ENCODE assay signal across 9 cellular contexts in the genomic region with DNA sequence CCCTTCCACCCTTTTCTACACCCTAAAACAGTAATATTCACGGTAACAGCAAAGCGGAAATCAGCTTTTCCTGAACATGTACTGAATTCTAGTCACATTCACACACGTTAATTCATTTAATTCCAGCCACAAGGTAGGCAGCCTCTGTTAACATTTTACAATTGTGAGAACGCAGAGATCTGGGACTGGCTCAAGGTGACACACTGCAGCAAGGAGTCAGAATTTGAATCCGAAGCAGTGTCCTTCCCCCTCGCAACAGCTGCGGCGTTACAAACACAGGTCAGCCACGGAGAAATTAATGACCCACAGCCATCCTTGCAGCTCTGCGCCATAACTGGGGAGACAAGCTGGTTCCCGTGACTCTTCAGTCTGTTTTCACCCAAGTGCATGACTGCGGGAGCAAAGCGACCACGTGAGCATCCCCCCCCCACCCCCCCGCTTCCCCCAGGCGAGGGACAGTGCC. TPM values are rescaled to one million over a fixed set of nuclear protein-coding genes. Genes with fewer than 3 reads are reported as not detected.
DNase-seq lines count a peak whose midpoint lies in the region; ATAC-seq, FAIRE-seq and TF ChIP-seq lines count a peak whose summit lies in the region.
"Had no signal": no experiment of that assay in that cellular context is flagged by ENCODE, and none has a peak within 500 bp of the region (broad histone marks: within the 10 kb centered on the region; RNA-seq: fewer than 3 reads in every experiment).

No MANE protein-coding gene starts in this region.

- H3K36me3 Mint-ChIP-seq in activated T-cell treated with anti-CD3 and anti-CD28 coated beads, Interleukin-2, amount 50 U/mL, for 4 hours (ENCODE audit: insufficient read depth) = peaks cover 27% of the 10 kb centered on the region

- BruUV-seq in endothelial cell of umbilical vein (replicated peaks; lab: Mats Ljungman, UMichigan) = TSS peak; percentile 67

- no peaks in the 10 kb centered on the region for H3K9me1 ChIP-seq in endothelial cell of umbilical vein (replicated peaks; ENCODE audit: control insufficient read depth, extremely low read depth, insufficient read depth, low read length)

- no peaks in the 10 kb centered on the region for H3K27me3 Mint-ChIP-seq in activated T-cell treated with anti-CD3 and anti-CD28 coated beads, Interleukin-2, amount 50 U/mL, for 4 hours (ENCODE audit: low read depth)

- H3K36me3 ChIP-seq in RWPE2 (ENCODE audit: low read depth) (peaks cover 37% of the 10 kb centered on the region), endothelial cell of umbilical vein (ENCODE audit: control insufficient read depth in 2 of 2, extremely low read depth in 1 of 2, insufficient read depth in 2 of 2, low read length in 2 of 2) (peaks cover 0 to 25% of the 10 kb centered on the region in 2 experiments), neural cell (ENCODE audit: insufficient read depth, low read length) (peaks cover 7% of the 10 kb centered on the region)

- H3K4me3 Mint-ChIP-seq in activated T-cell treated with anti-CD3 and anti-CD28 coated beads, Interleukin-2, amount 50 U/mL, for 4 hours = peak overlapping the region; percentile 85

- ATAC-seq in activated T-cell treated with anti-CD3 and anti-CD28 coated beads, Interleukin-2, amount 50 U/mL, for 4 hours = peak in 1 of 2 donors; percentile 1
- ATAC-seq in RWPE2 (ENCODE audit: low read depth) (peak; percentile 2), HG03097 (IDR thresholded peaks at IDR 0.05; ENCODE audit: low FRiP score, unreplicated experiment) (no peak)

- no peaks in the 10 kb centered on the region for H3K9me3 ChIP-seq in RWPE2 (ENCODE audit: severe bottlenecking)
- H3K9me3 ChIP-seq in endothelial cell of umbilical vein (replicated peaks; ENCODE audit: control insufficient read depth, insufficient read depth, low read length) = no peaks in the 10 kb centered on the region
- no peaks in the 10 kb centered on the region for H3K9me3 ChIP-seq in neural cell (ENCODE audit: low read length)

- H3K27ac ChIP-seq in RWPE2 (ENCODE audit: poor library complexity, severe bottlenecking) = peak overlapping the region; percentile 98
- peak overlapping the region; percentile 77 for H3K27ac ChIP-seq in endothelial cell of umbilical vein (ENCODE audit: insufficient read depth, low read depth, low read length)
- peak overlapping the region; percentile 51 for H3K27ac ChIP-seq in neural cell (ENCODE audit: low read length)

- H3K4me1 ChIP-seq in RWPE2 (ENCODE audit: insufficient read depth, poor library complexity, severe bottlenecking) (peaks cover 55% of the 10 kb centered on the region), endothelial cell of umbilical vein (ENCODE audit: control insufficient read depth, extremely low read depth, insufficient read depth, low read length) (peaks cover 76% of the 10 kb centered on the region)

- POLR2A ChIA-PET in endothelial cell of umbilical vein (lab: Charles Lee) = interaction anchor here (0.6 to 3.6 kb wide), 8 partner anchors 13 to 1253 kb away, joined by 3 to 43 read pairs (median 4); no protein-coding TSS in a partner anchor

- no peaks in the 10 kb centered on the region for H3F3A ChIP-seq in neural cell (ENCODE audit: insufficient read depth, low read length, poor library complexity, severe bottlenecking)

- peak overlapping the region; percentile 92 for H3K4me2 ChIP-seq in endothelial cell of umbilical vein (ENCODE audit: insufficient read depth, low read length)
- peak overlapping the region; percentile 84 for H3K4me2 ChIP-seq in neural cell (ENCODE audit: low read length)

- H3K4me3 ChIP-seq in RWPE2 (ENCODE audit: severe bottlenecking) (peak overlapping the region; percentile 84), endothelial cell of umbilical vein (replicated peaks in 1 of 3; ENCODE audit: insufficient read depth in 1 of 3, low read depth in 1 of 3, low read length in 3 of 3) (peak overlapping the region; percentile 63 to 90 (median 81)), neural cell (ENCODE audit: low read length) (peak overlapping the region; percentile 93)

- H3K79me2 ChIP-seq in endothelial cell of umbilical vein (ENCODE audit: control insufficient read depth, insufficient read depth, low read length) (peaks cover 55% of the 10 kb centered on the region), neural cell (replicated peaks; ENCODE audit: insufficient read depth, low read length) (peaks cover 33% of the 10 kb centered on the region)

- dilution Hi-C loops in endothelial cell of umbilical vein (cut with MboI; ENCODE audit: extremely low pct_ligation_motif_present, low sequenced_read_pairs) = no loop called here

- H3K9me3 Mint-ChIP-seq in activated T-cell treated with anti-CD3 and anti-CD28 coated beads, Interleukin-2, amount 50 U/mL, for 4 hours = no peaks in the 10 kb centered on the region

- TF ChIP-seq EP300 in neural cell (conservative IDR thresholded peaks at IDR 0.05; ENCODE audit: poor library complexity, severe bottlenecking) = no peak

- TF ChIP-seq POLR2A in endothelial cell of umbilical vein (IDR thresholded peaks at IDR 0.05; ENCODE audit: low read depth, low read length) = no peak

- intact Hi-C loops in endothelial cell of umbilical vein (cut with micrococcal nuclease) = loop anchor here (1.0 kb wide), 6 partner anchors 14 to 81 kb away; a partner anchor contains a TSS

- no peak for TF ChIP-seq CTCF in RWPE2 (IDR thresholded peaks at IDR 0.05; ENCODE audit: poor library complexity, severe bottlenecking)
- no peak for TF ChIP-seq CTCF in endothelial cell of umbilical vein (IDR thresholded peaks at IDR 0.05; ENCODE audit: extremely low read depth in 1 of 2, insufficient read depth in 1 of 2, low read depth in 1 of 2, low read length in 2 of 2)
- TF ChIP-seq CTCF in neural cell (IDR thresholded peaks at IDR 0.05; ENCODE audit: poor library complexity, severe bottlenecking) = no peak

- H4K20me1 ChIP-seq in endothelial cell of umbilical vein (replicated peaks; ENCODE audit: control insufficient read depth, extremely low read depth, insufficient read depth, low read length) (peaks cover 6% of the 10 kb centered on the region), neural cell (ENCODE audit: insufficient read depth) (no peaks in the 10 kb centered on the region)

- no peaks in the 10 kb centered on the region for H3K9me2 ChIP-seq in neural cell (ENCODE audit: insufficient read depth, low read length)

- H3K9ac ChIP-seq in endothelial cell of umbilical vein (replicated peaks; ENCODE audit: extremely low read depth, insufficient read depth, low read length) (peak overlapping the region; percentile 96), neural cell (ENCODE audit: low read length) (peak overlapping the region; percentile 73)

- H3K27me3 ChIP-seq in RWPE2 (ENCODE audit: insufficient read depth, poor library complexity, severe bottlenecking) (no peaks in the 10 kb centered on the region), endothelial cell of umbilical vein (ENCODE audit: control insufficient read depth in 2 of 2, insufficient read depth in 2 of 2, low read length in 2 of 2) (no peaks in the 10 kb centered on the region), neural cell (ENCODE audit: insufficient read depth, low read depth, low read length) (no peaks in the 10 kb centered on the region)

- CTCF ChIA-PET in endothelial cell of umbilical vein (lab: Charles Lee) = interaction anchor here (1.0 to 6.1 kb wide), 14 partner anchors 10 to 81 kb away, joined by 3 to 92 read pairs (median 6); no protein-coding TSS in a partner anchor

- FAIRE-seq in endothelial cell of umbilical vein (lab: Jason Lieb, UNC) = peak; percentile 64
- FAIRE-seq: islet of Langerhans had no signal

- DNase-seq in activated T-cell treated with anti-CD3 and anti-CD28 coated beads, Interleukin-2, amount 50 U/mL, for 4 hours = no peak
- DNase-seq in activated T-cell treated with anti-CD3 and anti-CD28 coated beads, Interleukin-2, amount 50 U/mL, for 1 hour = no peak
- DNase-seq in RWPE2 (ENCODE audit: low spot score) = no peak
- peak; percentile 66 for DNase-seq in endothelial cell of umbilical vein (ENCODE audit: low read depth, low spot score)
- DNase-seq in NCI-H1436 (lab: John Stamatoyannopoulos, UW) = no peak
- DNase-seq in H4 (ENCODE audit: low spot score) = no peak

- H3K4me1 Mint-ChIP-seq in activated T-cell treated with anti-CD3 and anti-CD28 coated beads, Interleukin-2, amount 50 U/mL, for 4 hours (ENCODE audit: low read depth) = peaks cover 52% of the 10 kb centered on the region

- no peak for TF ChIP-seq RAD21 in neural cell (conservative IDR thresholded peaks at IDR 0.05)

- H2AFZ ChIP-seq in endothelial cell of umbilical vein (ENCODE audit: low read depth, low read length) (peak overlapping the region; percentile 56), neural cell (ENCODE audit: low read depth, low read length) (peak overlapping the region; percentile 51)

TF ChIP-seq in endothelial cell of umbilical vein, 7 proteins besides CTCF, POLR2A, EP300 and RAD21:
- TF ChIP-seq, protein P1, sequence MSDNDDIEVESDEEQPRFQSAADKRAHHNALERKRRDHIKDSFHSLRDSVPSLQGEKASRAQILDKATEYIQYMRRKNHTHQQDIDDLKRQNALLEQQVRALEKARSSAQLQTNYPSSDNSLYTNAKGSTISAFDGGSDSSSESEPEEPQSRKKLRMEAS (IDR thresholded peaks at IDR 0.05; ENCODE audit: insufficient read depth, insufficient read length) = peak; percentile 11
- no peak for TF ChIP-seq FOS (IDR thresholded peaks at IDR 0.05; ENCODE audit: borderline replicate concordance, insufficient read depth, low read length)

TF ChIP-seq in neural cell, 6 proteins besides CTCF, POLR2A, EP300 and RAD21:
- TF ChIP-seq SMC3 (conservative IDR thresholded peaks at IDR 0.05; ENCODE audit: poor library complexity) (no peak), EZH2 (IDR thresholded peaks at IDR 0.05; ENCODE audit: borderline replicate concordance, insufficient read depth, low read length, poor library complexity, severe bottlenecking) (no peak), TAF1 (IDR thresholded peaks at IDR 0.05; ENCODE audit: low read depth) (no peak)

RNA-seq across cellular contexts. Expression of a gene that starts 0.8 kb away (rescaled TPM):
- 10 to 100 TPM; 68.2 to 79.7 (median 71.6) TPM for total RNA-seq in activated T-cell treated with anti-CD3 and anti-CD28 coated beads, Interleukin-2, amount 50 U/mL, for 4 hours
- 141 and 149 TPM in 2 replicates for total RNA-seq in endothelial cell of umbilical vein
- 47.0 and 52.7 TPM in 2 replicates for polyA plus RNA-seq in endothelial cell of umbilical vein
- 44.5 and 45.5 TPM in 2 replicates for polyA plus RNA-seq in endothelial cell of umbilical vein (2011; cell fraction: cytosol; rRNA removed)
- polyA plus RNA-seq in endothelial cell of umbilical vein (2011; cell fraction: nucleus; rRNA removed) = 146 and 166 TPM in 2 replicates
- polyA plus RNA-seq in endothelial cell of umbilical vein (2012) = 88.7 and 117 TPM in 2 replicates
- polyA minus RNA-seq in endothelial cell of umbilical vein = 95.5 and 107 TPM in 2 replicates
- 25.2 TPM for polyA minus RNA-seq in endothelial cell of umbilical vein (2011; cell fraction: cytosol; rRNA and poly(A)+ RNA removed)
- 82.9 and 138 TPM in 2 replicates for polyA minus RNA-seq in endothelial cell of umbilical vein (2011; cell fraction: nucleus; rRNA and poly(A)+ RNA removed)
- 61.4 and 66.3 TPM in 2 replicates for polyA plus RNA-seq in neural cell
- 53.1 and 68.2 TPM in 2 replicates for polyA minus RNA-seq in neural cell
- 54.2 and 57.2 TPM in 2 replicates for total RNA-seq in H4 (2014; rRNA removed; shearing (Covaris generic))
